ENCODE assay signal across 2 cellular contexts in genomic region chr7:149625339-149625946, GRCh38.
TF ChIP-seq lines count a peak whose summit lies in the region.

No MANE protein-coding gene starts in this region.

TF ChIP-seq in HEK293, 187 proteins besides CTCF, POLR2A, EP300 and RAD21 (continued from another document and continues in another):
- TF ChIP-seq PRDM4 (tag by site-specific recombination; IDR thresholded peaks at IDR 0.05), result no peak
- TF ChIP-seq ZNF302 (tag by site-specific recombination; IDR thresholded peaks at IDR 0.05; ENCODE audit: low read depth), result no peak
- no peak for TF ChIP-seq ZIC2 (tag by site-specific recombination; IDR thresholded peaks at IDR 0.05)
- no peak for TF ChIP-seq ZNF24 (tag by site-specific recombination; IDR thresholded peaks at IDR 0.05)
- no peak for TF ChIP-seq ZNF449 (tag by site-specific recombination; IDR thresholded peaks at IDR 0.05)
- TF ChIP-seq ZNF202 (tag by site-specific recombination; IDR thresholded peaks at IDR 0.05; ENCODE audit: borderline replicate concordance), result no peak
- TF ChIP-seq YY2 (tag by site-specific recombination; IDR thresholded peaks at IDR 0.05), result no peak
- TF ChIP-seq ZBTB21 (tag by site-specific recombination; IDR thresholded peaks at IDR 0.05), result peak; percentile 28; the same call in 1 of the 2 replicates
- TF ChIP-seq ZNF292 (tag by site-specific recombination; IDR thresholded peaks at IDR 0.05; ENCODE audit: borderline replicate concordance, low read depth), result no peak
- TF ChIP-seq ZBTB20 (tag by site-specific recombination; IDR thresholded peaks at IDR 0.05), result peak; percentile 99
- no peak for TF ChIP-seq WT1 (tag by site-specific recombination; IDR thresholded peaks at IDR 0.05)
- TF ChIP-seq ZBTB49 (tag by site-specific recombination; IDR thresholded peaks at IDR 0.05; ENCODE audit: low read depth), result no peak
- no peak for TF ChIP-seq ZNF248 (tag by site-specific recombination; IDR thresholded peaks at IDR 0.05)
- no peak for TF ChIP-seq ZNF704 (tag by site-specific recombination; IDR thresholded peaks at IDR 0.05)
- no peak for TF ChIP-seq ZNF311 (tag by site-specific recombination; IDR thresholded peaks at IDR 0.05; ENCODE audit: borderline replicate concordance)
- TF ChIP-seq ZNF600 (tag by site-specific recombination; IDR thresholded peaks at IDR 0.05), result no peak
- no peak for TF ChIP-seq ZNF510 (tag by site-specific recombination; IDR thresholded peaks at IDR 0.05; ENCODE audit: insufficient replicate concordance)
- TF ChIP-seq GFI1B (tag by site-specific recombination; IDR thresholded peaks at IDR 0.05), result no peak
- peak; percentile 95 for TF ChIP-seq ZBTB48 (tag by site-specific recombination; IDR thresholded peaks at IDR 0.05)
- TF ChIP-seq ZNF2 (tag by site-specific recombination; IDR thresholded peaks at IDR 0.05), result no peak
- no peak for TF ChIP-seq BCL11A (tag by site-specific recombination; IDR thresholded peaks at IDR 0.05; ENCODE audit: low read depth)
- TF ChIP-seq HIC1 (tag by site-specific recombination; IDR thresholded peaks at IDR 0.05), result no peak
- no peak for TF ChIP-seq KLF9 (tag by site-specific recombination; IDR thresholded peaks at IDR 0.05; ENCODE audit: low read depth)

TF ChIP-seq in neural cell, 6 proteins besides CTCF, POLR2A, EP300 and RAD21 (continued from another document):
- TF ChIP-seq REST (IDR thresholded peaks at IDR 0.05; ENCODE audit: borderline replicate concordance), result no peak
- no peak for TF ChIP-seq MXI1 (conservative IDR thresholded peaks at IDR 0.05; ENCODE audit: poor library complexity, severe bottlenecking)
